ENCODE assay signal across 32 cellular contexts in genomic region chr16:81229811-81230210, GRCh38. TPM values are rescaled to one million over a fixed set of nuclear protein-coding genes. Genes with fewer than 3 reads are reported as not detected.
"Had no signal": no experiment of that assay in that cellular context is flagged by ENCODE, and none has a peak within 500 bp of the region (broad histone marks: within the 10 kb centered on the region; RNA-seq: fewer than 3 reads in every experiment).

No MANE protein-coding gene starts in this region.

- H3K4me3 Mint-ChIP-seq: naive thymus-derived CD8-positive, alpha-beta T cell; natural killer cell treated with Interleukin-12 subunit alpha and Interleukin-12 subunit beta and Interleukin-15 and Interleukin-18, amount 100 ng/mL, for 72 hours; neural progenitor cell; stimulated activated memory B cell treated with anti-CD40 and anti-IgM and Interleukin-4, amounts not matched to agents 10 μg/mL and 1 μg/mL and 100 μg/mL, for 72 hours; stimulated activated naive CD8-positive, alpha-beta T cell treated with anti-CD3 and anti-CD28 coated beads, Interleukin-15, amount 100 ng/mL, for 72 hours; type B pancreatic cell had no signal

- ATAC-seq: naive thymus-derived CD8-positive, alpha-beta T cell; natural killer cell treated with Interleukin-12 subunit alpha and Interleukin-12 subunit beta and Interleukin-15 and Interleukin-18, amount 100 ng/mL, for 72 hours; psoas muscle; right cardiac atrium; sciatic nerve; stimulated activated memory B cell treated with anti-CD40 and anti-IgM and Interleukin-4, amounts not matched to agents 10 μg/mL and 1 μg/mL and 100 μg/mL, for 72 hours; stimulated activated naive CD8-positive, alpha-beta T cell treated with anti-CD3 and anti-CD28 coated beads, Interleukin-15, amount 100 ng/mL, for 72 hours; stimulated activated naive CD8-positive, alpha-beta T cell treated with anti-CD3 and anti-CD28 coated beads, Interleukin-15, Interleukin-2, amounts not matched to agents 100 U/mL and 50 U/mL, for 24 hours; upper lobe of right lung had no signal

- H3K9me3 Mint-ChIP-seq: naive thymus-derived CD8-positive, alpha-beta T cell; natural killer cell treated with Interleukin-12 subunit alpha and Interleukin-12 subunit beta and Interleukin-15 and Interleukin-18, amount 100 ng/mL, for 72 hours; neural progenitor cell; stimulated activated memory B cell treated with anti-CD40 and anti-IgM and Interleukin-4, amounts not matched to agents 10 μg/mL and 1 μg/mL and 100 μg/mL, for 72 hours; stimulated activated naive CD8-positive, alpha-beta T cell treated with anti-CD3 and anti-CD28 coated beads, Interleukin-15, amount 100 ng/mL, for 72 hours; type B pancreatic cell had no signal

- H3K4me1 ChIP-seq: neural progenitor cell, parathyroid adenoma, psoas muscle, spleen, suprapubic skin, testis, tibial artery, transverse colon, upper lobe of right lung, uterus had no signal

- H3K4me2 ChIP-seq: neural progenitor cell, smooth muscle cell had no signal

- H3K4me1 Mint-ChIP-seq: naive thymus-derived CD8-positive, alpha-beta T cell; stimulated activated memory B cell treated with anti-CD40 and anti-IgM and Interleukin-4, amounts not matched to agents 10 μg/mL and 1 μg/mL and 100 μg/mL, for 72 hours; stimulated activated naive CD8-positive, alpha-beta T cell treated with anti-CD3 and anti-CD28 coated beads, Interleukin-15, amount 100 ng/mL, for 72 hours had no signal

- H3K9ac ChIP-seq: neural progenitor cell, parathyroid adenoma had no signal

- H3K9me3 ChIP-seq: ovary, psoas muscle, spleen, suprapubic skin, testis, tibial artery, transverse colon, upper lobe of right lung, uterus had no signal

- DNase-seq: naive thymus-derived CD8-positive, alpha-beta T cell; occipital lobe; ovary; psoas muscle; right cardiac atrium; spleen; stimulated activated CD4-positive, alpha-beta T cell treated with anti-CD3 and anti-CD28 coated beads, Interleukin-12 subunit alpha, Interleukin-12 subunit beta, amount 100 ng/mL, for 4 hours; stimulated activated CD4-positive, alpha-beta T cell treated with anti-CD3 and anti-CD28 coated beads, Interleukin-1b, Interleukin-23, amount 100 ng/mL, for 48 hours; stimulated activated CD4-positive, alpha-beta T cell treated with anti-CD3 and anti-CD28 coated beads, Interleukin-4, amount 100 ng/mL, for 1 hour; stimulated activated CD4-positive, alpha-beta T cell treated with anti-CD3 and anti-CD28 coated beads, Interleukin-4, amount 100 ng/mL, for 4 hours; stimulated activated CD8-positive, alpha-beta memory T cell treated with anti-CD3 and anti-CD28 coated beads, Interleukin-4, amount 100 ng/mL, for 48 hours; stimulated activated naive CD4-positive, alpha-beta T cell; stimulated activated naive CD8-positive, alpha-beta T cell treated with anti-CD3 and anti-CD28 coated beads, Interleukin-15, amount 100 ng/mL, for 72 hours; stimulated activated naive CD8-positive, alpha-beta T cell treated with anti-CD3 and anti-CD28 coated beads, Interleukin-15, Interleukin-2, amounts not matched to agents 100 U/mL and 50 U/mL, for 24 hours; substantia nigra; testis; tibial artery; transverse colon; upper lobe of right lung; uterus had no signal

- H3K27ac ChIP-seq: neural progenitor cell, ovary, parathyroid adenoma, psoas muscle, skin epidermis, spleen, suprapubic skin, testis, tibial artery, transverse colon, upper lobe of right lung, uterus had no signal

- H2AFZ ChIP-seq: parathyroid adenoma had no signal

- H3K79me2 ChIP-seq: parathyroid adenoma had no signal

- H3K36me3 Mint-ChIP-seq: naive thymus-derived CD8-positive, alpha-beta T cell; natural killer cell treated with Interleukin-12 subunit alpha and Interleukin-12 subunit beta and Interleukin-15 and Interleukin-18, amount 100 ng/mL, for 72 hours; neural progenitor cell; stimulated activated memory B cell treated with anti-CD40 and anti-IgM and Interleukin-4, amounts not matched to agents 10 μg/mL and 1 μg/mL and 100 μg/mL, for 72 hours; type B pancreatic cell had no signal

- H3K27ac Mint-ChIP-seq: naive thymus-derived CD8-positive, alpha-beta T cell; natural killer cell treated with Interleukin-12 subunit alpha and Interleukin-12 subunit beta and Interleukin-15 and Interleukin-18, amount 100 ng/mL, for 72 hours; neural progenitor cell; progenitor cell of endocrine pancreas; stimulated activated memory B cell treated with anti-CD40 and anti-IgM and Interleukin-4, amounts not matched to agents 10 μg/mL and 1 μg/mL and 100 μg/mL, for 72 hours; stimulated activated naive CD8-positive, alpha-beta T cell treated with anti-CD3 and anti-CD28 coated beads, Interleukin-15, amount 100 ng/mL, for 72 hours; type B pancreatic cell had no signal

- H3K4me3 ChIP-seq: neural progenitor cell, ovary, psoas muscle, skin epidermis, smooth muscle cell, spleen, suprapubic skin, testis, tibial artery, transverse colon, upper lobe of right lung, uterus had no signal

- H3K27me3 ChIP-seq: neural progenitor cell, ovary, suprapubic skin, testis, transverse colon, upper lobe of right lung, uterus had no signal

- H3K36me3 ChIP-seq: neural progenitor cell, ovary, spleen, suprapubic skin, tibial artery, transverse colon, upper lobe of right lung, uterus had no signal

RNA-seq across cellular contexts. Expression of gene BCO1, which starts 8.7 kb away (rescaled TPM):
- total RNA-seq: naive thymus-derived CD8-positive, alpha-beta T cell; natural killer cell treated with Interleukin-12 subunit alpha and Interleukin-12 subunit beta and Interleukin-15 and Interleukin-18, amount 100 ng/mL, for 72 hours; osteoblast; psoas muscle; right cardiac atrium; sciatic nerve; smooth muscle cell; spleen had no signal
- polyA plus RNA-seq: naive thymus-derived CD8-positive, alpha-beta T cell; neural cell; right cardiac atrium; smooth muscle cell; spleen had no signal
